In the genomic region with DNA sequence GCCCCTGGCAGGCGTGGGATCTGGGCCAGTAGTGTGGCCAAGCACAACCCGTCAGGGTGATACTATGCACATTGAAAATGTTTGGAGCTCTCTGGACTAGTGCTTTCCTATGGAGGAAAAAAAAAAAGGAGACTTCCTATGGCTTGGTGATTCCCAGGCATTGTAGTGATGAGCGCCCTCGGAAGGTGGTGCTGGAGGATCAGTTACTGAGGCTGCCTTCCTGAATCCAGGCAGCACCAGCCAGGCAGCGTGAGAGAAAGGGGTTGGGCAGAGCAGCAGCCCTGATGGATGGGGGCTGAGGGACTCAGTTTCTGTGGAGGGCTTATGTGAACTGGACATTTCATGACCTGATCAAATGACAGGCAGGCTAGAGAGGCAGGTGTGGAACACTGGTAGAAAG, we compare ENCODE assay signal across 27 cellular contexts.
DNase-seq lines count a peak whose midpoint lies in the region; ATAC-seq and TF ChIP-seq lines count a peak whose summit lies in the region.
"Had no signal": no experiment of that assay in that cellular context is flagged by ENCODE, and none has a peak within 500 bp of the region (broad histone marks: within the 10 kb centered on the region; RNA-seq: fewer than 3 reads in every experiment).

No MANE protein-coding gene starts in this region.

- H3K27ac Mint-ChIP-seq in endodermal cell: no peak overlapping the region
- no peak overlapping the region for H3K27ac Mint-ChIP-seq in nephron progenitor cell
- H3K27ac Mint-ChIP-seq: CD14-positive monocyte had no signal

- no peaks in the 10 kb centered on the region for H3K36me3 ChIP-seq in endodermal cell (ENCODE audit: control insufficient read depth, insufficient read depth, low read length)
- H3K36me3 ChIP-seq: BE2C had no signal

- peaks cover 5% of the 10 kb centered on the region for H3K9me3 Mint-ChIP-seq in endodermal cell
- no peaks in the 10 kb centered on the region for H3K9me3 Mint-ChIP-seq in nephron progenitor cell
- H3K9me3 Mint-ChIP-seq: CD8-positive, alpha-beta memory T cell had no signal

- WGBS in endodermal cell (ENCODE audit: insufficient coverage in 1 of 2, insufficient read length in 1 of 2), 2 experiments: 90 to 94% methylated on average over 3 to 5 of the region's 5 CpGs

- H3K36me3 Mint-ChIP-seq in endodermal cell (ENCODE audit: low read depth): no peaks in the 10 kb centered on the region
- no peaks in the 10 kb centered on the region for H3K36me3 Mint-ChIP-seq in nephron progenitor cell (ENCODE audit: low read depth)
- H3K36me3 Mint-ChIP-seq: CD14-positive monocyte; CD8-positive, alpha-beta memory T cell had no signal

- DNase-seq in NCI-H146 (lab: John Stamatoyannopoulos, UW) (peak; percentile 1), NCI-H146 treated with DMSO at 0.1 percent for 48 hours (lab: John Stamatoyannopoulos, UW; ENCODE audit: unreplicated experiment) (no peak), endodermal cell (peak; percentile 92), nephron progenitor cell (peak; percentile 21), middle frontal gyrus (ENCODE audit: extremely low spot score, low spot score) (no peak), AG08396 (ENCODE audit: low spot score) (no peak)
- DNase-seq: BE2C; Calu3; CD8-positive, alpha-beta memory T cell; DND-41; GM23248; IMR-90; MM.1S; NCI-H1694 treated with DMSO at 0.1 percent for 48 hours; NCI-H2081; NCI-H2171; NCI-H524; NCI-H774; Right ventricle myocardium superior; RPMI8226 had no signal

- H3K4me3 ChIP-seq in endodermal cell (ENCODE audit: low read length): no peak overlapping the region
- H3K4me3 ChIP-seq: GM23248, SJSA1 had no signal

- TF ChIP-seq CTCF in endodermal cell (conservative IDR thresholded peaks at IDR 0.05) (peak; percentile 58), nephron progenitor cell (IDR thresholded peaks at IDR 0.05) (no peak)

- peaks cover 6% of the 10 kb centered on the region for H3K27me3 ChIP-seq in endodermal cell (ENCODE audit: control insufficient read depth, insufficient read depth, low read length, poor library complexity, severe bottlenecking)
- H3K27me3 ChIP-seq: BE2C had no signal

- no peak overlapping the region for H3K27ac ChIP-seq in endodermal cell (ENCODE audit: low read depth, low read length)
- H3K27ac ChIP-seq: 22Rv1, GM23248, KMS-11, SJSA1 had no signal

- H3K4me1 ChIP-seq in endodermal cell (ENCODE audit: control insufficient read depth, insufficient read depth, low read length): peaks cover 7% of the 10 kb centered on the region
- H3K4me1 ChIP-seq: BE2C, SJSA1 had no signal

- H3K4me1 Mint-ChIP-seq in endodermal cell (peaks cover 37% of the 10 kb centered on the region), nephron progenitor cell (peaks cover 16% of the 10 kb centered on the region)

- ATAC-seq in GM18511 (IDR thresholded peaks at IDR 0.05; ENCODE audit: unreplicated experiment) (no peak), GM21360 (IDR thresholded peaks at IDR 0.05; ENCODE audit: unreplicated experiment) (no peak)
- ATAC-seq: HCT116 had no signal

- H3K9ac ChIP-seq in endodermal cell (ENCODE audit: extremely low read depth, low read length, poor library complexity, severe bottlenecking): no peak overlapping the region
- H3K9ac ChIP-seq: GM23248, KMS-11 had no signal

- no peak overlapping the region for H3K4me3 Mint-ChIP-seq in endodermal cell
- H3K4me3 Mint-ChIP-seq in nephron progenitor cell: no peak overlapping the region
- H3K4me3 Mint-ChIP-seq: CD14-positive monocyte; CD8-positive, alpha-beta memory T cell had no signal

- H3K9me3 ChIP-seq in endodermal cell (ENCODE audit: control insufficient read depth, low read length): peaks cover 5% of the 10 kb centered on the region
- H3K9me3 ChIP-seq: BE2C, SJSA1 had no signal

- H3K27me3 Mint-ChIP-seq in endodermal cell (ENCODE audit: insufficient read depth) (peaks cover 13% of the 10 kb centered on the region), nephron progenitor cell (ENCODE audit: low read depth, poor library complexity) (peaks cover 18% of the 10 kb centered on the region)

Comparison
In these comparisons a context has a peak if more than half of its experiments do, and no peak if none do; other contexts are left out.
1. DNase-seq: peak in NCI-H146 (single experiment), endodermal cell (single experiment) and nephron progenitor cell (single experiment); none in NCI-H146 treated with DMSO at 0.1 percent for 48 hours (single experiment), middle frontal gyrus (single experiment) and AG08396 (single experiment).